ENCODE assay signal across 1 cellular context in genomic region chr1:224774378-224774777, GRCh38.
TF ChIP-seq lines count a peak whose summit lies in the region.

No MANE protein-coding gene starts in this region.

TF ChIP-seq in WTC11, 78 proteins besides CTCF, POLR2A, EP300 and RAD21 (continued from another document):
- TF ChIP-seq ZNF425 (CRISPR knock-in tag; conservative IDR thresholded peaks at IDR 0.05) (no peak), ATF6 (CRISPR knock-in tag; IDR thresholded peaks at IDR 0.05) (no peak), ZNF532 (CRISPR knock-in tag; IDR thresholded peaks at IDR 0.05; ENCODE audit: borderline replicate concordance) (no peak), AFF4 (CRISPR knock-in tag; IDR thresholded peaks at IDR 0.05; ENCODE audit: borderline replicate concordance) (no peak), TP53 (CRISPR knock-in tag; IDR thresholded peaks at IDR 0.05) (no peak), CBFB (CRISPR knock-in tag; IDR thresholded peaks at IDR 0.05; ENCODE audit: low read depth) (no peak), ETV6 (CRISPR knock-in tag; IDR thresholded peaks at IDR 0.05) (no peak), PRRX2 (CRISPR knock-in tag; IDR thresholded peaks at IDR 0.05) (no peak), E2F5 (CRISPR knock-in tag; IDR thresholded peaks at IDR 0.05) (no peak)
